Comparison of ENCODE assay signal across 8 cellular contexts in the genomic region with DNA sequence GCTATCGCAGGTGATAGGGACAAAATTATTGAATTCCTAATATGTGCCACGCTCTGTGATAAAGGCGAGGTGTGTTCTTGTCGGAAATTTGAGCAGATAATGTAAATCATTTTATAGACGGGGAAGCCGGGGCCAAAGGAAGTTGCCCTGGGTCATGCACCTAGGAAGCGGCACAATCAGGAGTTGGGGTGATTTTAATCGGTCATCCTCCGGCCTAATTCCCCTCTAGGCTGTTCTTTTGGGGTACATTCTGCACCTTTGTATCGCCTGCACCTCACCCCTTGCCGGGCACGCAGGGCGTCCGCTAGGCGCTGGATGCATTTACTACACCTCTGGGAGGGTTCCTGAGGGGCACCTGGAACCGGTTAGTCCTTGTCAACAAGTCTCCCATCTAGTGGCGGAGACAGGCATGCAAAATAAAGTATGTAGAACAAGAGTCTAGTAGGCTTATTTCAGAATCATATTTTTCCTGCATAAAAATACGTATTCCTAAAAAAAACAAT. TPM values are rescaled to one million over a fixed set of nuclear protein-coding genes. Genes with fewer than 3 reads are reported as not detected.
DNase-seq lines count a peak whose midpoint lies in the region; ATAC-seq, FAIRE-seq and TF ChIP-seq lines count a peak whose summit lies in the region.

No MANE protein-coding gene starts in this region.

- no peaks in the 10 kb centered on the region for H3K9me3 Mint-ChIP-seq in naive B cell

- H3K4me1 Mint-ChIP-seq in naive B cell, result peaks cover 30 to 41% (median 41%) of the 10 kb centered on the region in 3 donors

- POLR2A ChIA-PET in AG04449 (lab: Yijun Ruan, JAX), result interaction anchor here (1.2 kb wide), 1 partner anchor 73 kb away, joined by 5 read pairs; no protein-coding TSS in a partner anchor

- H3K27ac Mint-ChIP-seq in naive B cell, result peak overlapping the region in 5 of 6 donors; percentile 51 to 83 (median 74)

- H3K36me3 ChIP-seq in upper lobe of right lung, result peaks cover 17% of the 10 kb centered on the region

- CTCF ChIA-PET in AG04449 (lab: Yijun Ruan, JAX), result interaction anchor here (0.9 to 1.6 kb wide), 2 partner anchors 10 to 12 kb away, joined by 3 to 5 read pairs; no protein-coding TSS in a partner anchor

- H3K4me3 ChIP-seq in AG04449 (ENCODE audit: low read depth, low read length) (peak overlapping the region; percentile 83), upper lobe of right lung (peak overlapping the region; percentile 96)

- H3K36me3 Mint-ChIP-seq in naive B cell, result no peaks in the 10 kb centered on the region

- no peaks in the 10 kb centered on the region for H3K27me3 Mint-ChIP-seq in naive B cell

- no peaks in the 10 kb centered on the region for H3K27me3 ChIP-seq in upper lobe of right lung

- H3K9me3 ChIP-seq in upper lobe of right lung, result no peaks in the 10 kb centered on the region

- intact Hi-C loops in upper lobe of right lung (cut with DNase I), result no loop called here

- H3K4me3 Mint-ChIP-seq in naive B cell, result peak overlapping the region; percentile 86 to 100 (median 96)

- peak; percentile 29 for TF ChIP-seq CTCF in AG04449 (IDR thresholded peaks at IDR 0.05; ENCODE audit: insufficient read depth, low read length, missing control alignments)
- peak; percentile 22 for TF ChIP-seq CTCF in upper lobe of right lung (IDR thresholded peaks at IDR 0.05)

- H3K27ac ChIP-seq in upper lobe of right lung, result peak overlapping the region; percentile 68

- no peak for DNase-seq in AG04449 (ENCODE audit: low read depth, low spot score)
- DNase-seq in GM12892 (ENCODE audit: insufficient read length), result no peak
- peak; percentile 63 for DNase-seq in NCI-H2227 (lab: John Stamatoyannopoulos, UW; ENCODE audit: unreplicated experiment)
- peak; percentile 76 for DNase-seq in activated CD8-positive, alpha-beta memory T cell treated with anti-CD3 and anti-CD28 coated beads for 24 hours
- peak; percentile 39 for DNase-seq in naive B cell
- peak; percentile 69 for DNase-seq in upper lobe of right lung

- ATAC-seq in HG02938 (IDR thresholded peaks at IDR 0.05; ENCODE audit: unreplicated experiment) (peak; percentile 43), esophagus mucosa (peak; percentile 51), naive B cell (ENCODE audit: low read depth in 2 of 2) (peak; percentile 49 to 54), upper lobe of right lung (peak; percentile 35)

- no peak for TF ChIP-seq POLR2A in GM12892 (IDR thresholded peaks at IDR 0.05; ENCODE audit: low read depth, low read length)

- FAIRE-seq in GM12892 (lab: Jason Lieb, UNC), result peak; percentile 66

- peaks cover 14% of the 10 kb centered on the region for H3K4me1 ChIP-seq in upper lobe of right lung

RNA-seq across cellular contexts. Expression of a gene that starts 0.6 kb away (rescaled TPM):
- 22.9 TPM for polyA plus RNA-seq in GM12892 (2012; ENCODE audit: missing spikeins)
- total RNA-seq in esophagus mucosa, result 36.7 TPM
- polyA plus RNA-seq in naive B cell (ENCODE audit: low read depth in 6 of 6), result 10 to 100 TPM; 22.5 to 39.2 (median 31.4) TPM
- total RNA-seq in upper lobe of right lung, result 63.1 TPM

RNA-seq across cellular contexts. Expression of a gene that starts 16.8 kb away (rescaled TPM):
- not detected for polyA plus RNA-seq in GM12892 (2012; ENCODE audit: missing spikeins)
- total RNA-seq in esophagus mucosa (0.40 TPM), upper lobe of right lung (0.38 TPM)
- polyA plus RNA-seq in naive B cell (ENCODE audit: low read depth in 6 of 6), result not detected

RNA-seq across cellular contexts. Expression of a gene that starts 59.6 kb away (rescaled TPM):
- not detected for polyA plus RNA-seq in GM12892 (2012; ENCODE audit: missing spikeins)
- 2.4 TPM for total RNA-seq in esophagus mucosa
- not detected for polyA plus RNA-seq in naive B cell (ENCODE audit: low read depth in 6 of 6)
- total RNA-seq in upper lobe of right lung, result 2.1 TPM

Comparison
In these comparisons a context has a peak if more than half of its experiments do, and no peak if none do; other contexts are left out.
1. DNase-seq: peak in NCI-H2227 (single experiment), activated CD8-positive, alpha-beta memory T cell treated with anti-CD3 and anti-CD28 coated beads for 24 hours (single experiment), naive B cell (single experiment) and upper lobe of right lung (single experiment); none in AG04449 (single experiment) and GM12892 (single experiment).
2. Peak in every context shown above with its lines, with median percentiles within 50 percentile points of each other: ATAC-seq.